In genomic region chr4:97605927-97606326, GRCh38 we compare ENCODE assay signal across 20 cellular contexts.
DNase-seq lines count a peak whose midpoint lies in the region; ATAC-seq and TF ChIP-seq lines count a peak whose summit lies in the region.
"Had no signal": no experiment of that assay in that cellular context is flagged by ENCODE, and none has a peak within 500 bp of the region (broad histone marks: within the 10 kb centered on the region; RNA-seq: fewer than 3 reads in every experiment).

No MANE protein-coding gene starts in this region.

- H3K9me3 ChIP-seq in colonic mucosa: no peaks in the 10 kb centered on the region
- no peaks in the 10 kb centered on the region for H3K9me3 ChIP-seq in CD8-positive, alpha-beta T cell (ENCODE audit: low read length)
- H3K9me3 ChIP-seq: BLaER1 had no signal

- H3K9me3 Mint-ChIP-seq in activated CD4-positive, alpha-beta T cell treated with anti-CD3 and anti-CD28 coated beads for 36 hours (ENCODE audit: low read depth): peaks cover 5% of the 10 kb centered on the region
- peaks cover 4% of the 10 kb centered on the region for H3K9me3 Mint-ChIP-seq in CD8-positive, alpha-beta T cell
- H3K9me3 Mint-ChIP-seq: GM23338, H9 had no signal

- CTCF ChIA-PET in activated CD4-positive, alpha-beta T cell treated with anti-CD3 and anti-CD28 coated beads for 36 hours (lab: Charles Lee): no interaction called here
- CTCF ChIA-PET in CD8-positive, alpha-beta T cell (lab: Charles Lee): no interaction called here

- no peaks in the 10 kb centered on the region for H3K36me3 ChIP-seq in colonic mucosa
- H3K36me3 ChIP-seq in CD8-positive, alpha-beta T cell (ENCODE audit: insufficient read depth, low read length): no peaks in the 10 kb centered on the region
- H3K36me3 ChIP-seq: BLaER1 had no signal

- TF ChIP-seq POLR2A in lower leg skin (IDR thresholded peaks at IDR 0.05): no peak

- DNase-seq in LoVo (ENCODE audit: low spot score) (peak; percentile 17), colonic mucosa (peak; percentile 40), left colon (no peak), NCI-H1105 treated with DMSO at 0.1 percent for 48 hours (lab: John Stamatoyannopoulos, UW) (no peak), lower leg skin (ENCODE audit: low spot score in 2 of 2) (no peak)
- no peak for DNase-seq in activated CD4-positive, alpha-beta T cell treated with anti-CD3 and anti-CD28 coated beads for 36 hours
- no peak for DNase-seq in CD8-positive, alpha-beta T cell
- DNase-seq: CD4-positive, CD25-positive, alpha-beta regulatory T cell; CD8-positive, alpha-beta memory T cell; DMS 273 treated with DMSO at 0.1 percent for 48 hours; DMS79; EL; GDM1; H9; HFFc6 had no signal

- no peaks in the 10 kb centered on the region for H3K4me1 ChIP-seq in colonic mucosa
- no peaks in the 10 kb centered on the region for H3K4me1 ChIP-seq in CD8-positive, alpha-beta T cell (ENCODE audit: insufficient read depth, low read length)
- H3K4me1 ChIP-seq: BLaER1 had no signal

- H3K4me3 Mint-ChIP-seq in activated CD4-positive, alpha-beta T cell treated with anti-CD3 and anti-CD28 coated beads for 36 hours: no peak overlapping the region
- H3K4me3 Mint-ChIP-seq in CD8-positive, alpha-beta T cell: no peak overlapping the region
- H3K4me3 Mint-ChIP-seq: B cell; CD4-positive, CD25-positive, alpha-beta regulatory T cell; CD8-positive, alpha-beta memory T cell; GM23338; H9; HFFc6 had no signal

- H3K4me3 ChIP-seq in colonic mucosa: no peak overlapping the region
- H3K4me3 ChIP-seq in CD8-positive, alpha-beta T cell (ENCODE audit: low read depth, low read length): no peak overlapping the region
- H3K4me3 ChIP-seq in lower leg skin (ENCODE audit: low read depth, poor library complexity, severe bottlenecking): no peak overlapping the region
- H3K4me3 ChIP-seq: BLaER1, GM12878, GM23338 had no signal

- no peak for TF ChIP-seq CTCF in colonic mucosa (IDR thresholded peaks at IDR 0.05)
- TF ChIP-seq CTCF in CD8-positive, alpha-beta T cell (IDR thresholded peaks at IDR 0.05): no peak
- TF ChIP-seq CTCF in lower leg skin (IDR thresholded peaks at IDR 0.05): no peak

- peak; percentile 84 for ATAC-seq in left colon
- ATAC-seq in activated CD4-positive, alpha-beta T cell treated with anti-CD3 and anti-CD28 coated beads for 36 hours: no peak
- ATAC-seq in CD8-positive, alpha-beta T cell: no peak
- ATAC-seq: GM12878, GM23338 had no signal

- H3K27me3 ChIP-seq in colonic mucosa: no peaks in the 10 kb centered on the region
- H3K27me3 ChIP-seq in CD8-positive, alpha-beta T cell (ENCODE audit: insufficient read depth, low read length): no peaks in the 10 kb centered on the region
- H3K27me3 ChIP-seq: BLaER1 had no signal

- intact Hi-C loops in colonic mucosa (cut with DNase I): no loop called here
- intact Hi-C loops in left colon (cut with DNase I, micrococcal nuclease): no loop called here
- intact Hi-C loops in activated CD4-positive, alpha-beta T cell treated with anti-CD3 and anti-CD28 coated beads for 36 hours (cut with DNase I, micrococcal nuclease): no loop called here
- intact Hi-C loops in CD8-positive, alpha-beta T cell (cut with DNase I, micrococcal nuclease): no loop called here
- intact Hi-C loops in lower leg skin (cut with DNase I; ENCODE audit: low total_unique reads): no loop called here

- no peaks in the 10 kb centered on the region for H3K36me3 Mint-ChIP-seq in activated CD4-positive, alpha-beta T cell treated with anti-CD3 and anti-CD28 coated beads for 36 hours (ENCODE audit: low read depth)
- H3K36me3 Mint-ChIP-seq in CD8-positive, alpha-beta T cell: no peaks in the 10 kb centered on the region
- H3K36me3 Mint-ChIP-seq: CD4-positive, CD25-positive, alpha-beta regulatory T cell; CD8-positive, alpha-beta memory T cell had no signal

- H3K27ac ChIP-seq in colonic mucosa: no peak overlapping the region
- no peak overlapping the region for H3K27ac ChIP-seq in CD8-positive, alpha-beta T cell (ENCODE audit: low read depth, low read length)
- H3K27ac ChIP-seq: BLaER1, C4-2B had no signal

- H3K9ac ChIP-seq in colonic mucosa (ENCODE audit: low read depth in 2 of 2, low read length in 2 of 2): no peak overlapping the region
- H3K9ac ChIP-seq: BLaER1 had no signal

- WGBS in lower leg skin, 2 donors: 5 to 8% methylated on average over 2 of the region's 2 CpGs

- POLR2A ChIA-PET in activated CD4-positive, alpha-beta T cell treated with anti-CD3 and anti-CD28 coated beads for 36 hours (lab: Charles Lee): no interaction called here
- POLR2A ChIA-PET in CD8-positive, alpha-beta T cell (lab: Charles Lee): no interaction called here

- H3K27me3 Mint-ChIP-seq in activated CD4-positive, alpha-beta T cell treated with anti-CD3 and anti-CD28 coated beads for 36 hours: no peaks in the 10 kb centered on the region
- no peaks in the 10 kb centered on the region for H3K27me3 Mint-ChIP-seq in CD8-positive, alpha-beta T cell (ENCODE audit: low read depth)
- H3K27me3 Mint-ChIP-seq: B cell; CD4-positive, CD25-positive, alpha-beta regulatory T cell; CD8-positive, alpha-beta memory T cell had no signal

- H3K4me1 Mint-ChIP-seq in activated CD4-positive, alpha-beta T cell treated with anti-CD3 and anti-CD28 coated beads for 36 hours: no peaks in the 10 kb centered on the region
- no peaks in the 10 kb centered on the region for H3K4me1 Mint-ChIP-seq in CD8-positive, alpha-beta T cell (ENCODE audit: low read depth)
- H3K4me1 Mint-ChIP-seq: B cell; CD4-positive, CD25-positive, alpha-beta regulatory T cell; CD8-positive, alpha-beta memory T cell; GM23338 had no signal

- H3K27ac Mint-ChIP-seq in activated CD4-positive, alpha-beta T cell treated with anti-CD3 and anti-CD28 coated beads for 36 hours: no peak overlapping the region
- H3K27ac Mint-ChIP-seq in CD8-positive, alpha-beta T cell: no peak overlapping the region
- H3K27ac Mint-ChIP-seq: B cell; CD4-positive, CD25-positive, alpha-beta regulatory T cell; CD8-positive, alpha-beta memory T cell; GM23338; H9; HFFc6 had no signal

Comparison
In these comparisons a context has a peak if more than half of its experiments do, and no peak if none do; other contexts are left out.
1. DNase-seq: peak in LoVo (single experiment) and colonic mucosa (single experiment); none in left colon (0 of 2), activated CD4-positive, alpha-beta T cell treated with anti-CD3 and anti-CD28 coated beads for 36 hours (single experiment), CD8-positive, alpha-beta T cell (0 of 7), NCI-H1105 treated with DMSO at 0.1 percent for 48 hours (single experiment) and lower leg skin (0 of 2).